8 cellular contexts compared by ENCODE assay signal in the genomic region with DNA sequence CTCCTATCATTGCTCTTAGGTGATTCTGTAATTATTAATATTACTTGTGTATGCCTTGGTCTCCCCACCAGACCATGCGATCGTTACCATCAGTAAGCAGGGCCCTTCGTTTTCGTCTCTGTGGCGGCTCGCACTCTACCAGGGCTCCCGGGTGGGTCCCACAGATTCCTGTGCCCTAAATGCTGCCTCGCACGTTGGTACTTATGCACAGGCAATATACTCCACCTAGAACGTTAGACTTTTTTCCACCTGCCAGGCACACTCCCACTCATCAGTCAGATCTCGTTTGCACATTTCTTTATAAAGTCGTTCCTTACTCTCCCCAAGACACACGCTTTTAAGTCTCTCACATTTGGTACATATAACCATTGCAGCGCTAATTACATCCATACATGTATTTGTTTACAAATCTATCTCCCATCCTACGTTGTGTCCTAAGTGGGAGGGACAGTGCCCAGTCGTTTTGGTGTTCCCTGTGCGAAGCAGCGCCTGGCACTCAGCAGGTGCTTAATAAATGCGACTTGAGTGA. TPM values are rescaled to one million over a fixed set of nuclear protein-coding genes. Genes with fewer than 3 reads are reported as not detected.
DNase-seq lines count a peak whose midpoint lies in the region; ATAC-seq and TF ChIP-seq lines count a peak whose summit lies in the region.

No MANE protein-coding gene starts in this region.

- no peak for TF ChIP-seq EP300 in stomach (IDR thresholded peaks at IDR 0.05)

- DNase-seq in T-helper 1 cell (no peak), inferior parietal cortex (ENCODE audit: extremely low spot score) (peak; percentile 40), stomach (no peak), NCI-H2171 treated with DMSO at 0.1 percent for 48 hours (lab: John Stamatoyannopoulos, UW) (no peak), NCI-H446 treated with DMSO at 0.1 percent for 48 hours (lab: John Stamatoyannopoulos, UW) (no peak)
- no peak for DNase-seq in activated T-helper 1 cell treated with anti-CD3 and anti-CD28 coated beads, Interleukin-12 subunit alpha, Interleukin-12 subunit beta, Interleukin-2, Interleukin-4 antibody, amounts not matched to agents 30 ng/mL and 10 ng/mL and 1 ng/mL, durations not matched to agents 14 hours and 24 hours and 36 hours (ENCODE audit: low spot score)

- no peak for TF ChIP-seq CTCF in stomach (IDR thresholded peaks at IDR 0.05)

- TF ChIP-seq POLR2A in stomach (IDR thresholded peaks at IDR 0.05): no peak

- H3K27me3 Mint-ChIP-seq in T-helper 1 cell treated with Interleukin-12 subunit alpha and Interleukin-12 subunit beta and Interleukin-4 antibody, amounts not matched to agents 30 μg/mL and 1 μg/mL, for 36 hours (ENCODE audit: low read depth): no peaks in the 10 kb centered on the region
- peaks cover 5% of the 10 kb centered on the region for H3K27me3 Mint-ChIP-seq in activated T-helper 1 cell treated with anti-CD3 and anti-CD28 coated beads, Interleukin-12 subunit alpha, Interleukin-12 subunit beta, Interleukin-2, Interleukin-4 antibody, amounts not matched to agents 30 ng/mL and 10 ng/mL and 1 ng/mL, durations not matched to agents 14 hours and 24 hours and 36 hours (ENCODE audit: insufficient read depth)

- peaks cover 23% of the 10 kb centered on the region for H3K4me1 Mint-ChIP-seq in T-helper 1 cell treated with Interleukin-12 subunit alpha and Interleukin-12 subunit beta and Interleukin-4 antibody, amounts not matched to agents 30 μg/mL and 1 μg/mL, for 36 hours (ENCODE audit: low read depth)
- H3K4me1 Mint-ChIP-seq in activated T-helper 1 cell treated with anti-CD3 and anti-CD28 coated beads, Interleukin-12 subunit alpha, Interleukin-12 subunit beta, Interleukin-2, Interleukin-4 antibody, amounts not matched to agents 30 ng/mL and 10 ng/mL and 1 ng/mL, durations not matched to agents 14 hours and 24 hours and 36 hours (ENCODE audit: low read depth): peaks cover 29% of the 10 kb centered on the region

- H3K27ac Mint-ChIP-seq in T-helper 1 cell treated with Interleukin-12 subunit alpha and Interleukin-12 subunit beta and Interleukin-4 antibody, amounts not matched to agents 30 μg/mL and 1 μg/mL, for 36 hours: peak overlapping the region; percentile 91
- peak overlapping the region; percentile 89 for H3K27ac Mint-ChIP-seq in activated T-helper 1 cell treated with anti-CD3 and anti-CD28 coated beads, Interleukin-12 subunit alpha, Interleukin-12 subunit beta, Interleukin-2, Interleukin-4 antibody, amounts not matched to agents 30 ng/mL and 10 ng/mL and 1 ng/mL, durations not matched to agents 14 hours and 24 hours and 36 hours

- no peaks in the 10 kb centered on the region for H3K9me3 Mint-ChIP-seq in T-helper 1 cell treated with Interleukin-12 subunit alpha and Interleukin-12 subunit beta and Interleukin-4 antibody, amounts not matched to agents 30 μg/mL and 1 μg/mL, for 36 hours
- H3K9me3 Mint-ChIP-seq in activated T-helper 1 cell treated with anti-CD3 and anti-CD28 coated beads, Interleukin-12 subunit alpha, Interleukin-12 subunit beta, Interleukin-2, Interleukin-4 antibody, amounts not matched to agents 30 ng/mL and 10 ng/mL and 1 ng/mL, durations not matched to agents 14 hours and 24 hours and 36 hours: no peaks in the 10 kb centered on the region

- peak overlapping the region in 4 of 5 donors; percentile 96 to 99 (median 98) for H3K27ac ChIP-seq in stomach

- intact Hi-C loops in activated T-helper 1 cell treated with anti-CD3 and anti-CD28 coated beads, Interleukin-12 subunit alpha, Interleukin-12 subunit beta, Interleukin-2, Interleukin-4 antibody, amounts not matched to agents 30 ng/mL and 10 ng/mL and 1 ng/mL, durations not matched to agents 14 hours and 24 hours and 36 hours (cut with micrococcal nuclease): loop anchor here (5.0 kb wide), 2 partner anchors 190 to 370 kb away; partner anchors contain the start of gene STRN
- intact Hi-C loops in stomach (cut with DNase I; ENCODE audit: low total_unique reads): no loop called here

- 23 to 30% (median 26%) methylated on average over 19 of the region's 19 CpGs for WGBS in stomach, 5 donors

- H3K36me3 ChIP-seq in stomach: peaks cover 0 to 6% (median 0%) of the 10 kb centered on the region in 4 donors

- peaks cover 12 to 43% (median 31%) of the 10 kb centered on the region in 4 donors for H3K4me1 ChIP-seq in stomach

- ATAC-seq in HG02973 (IDR thresholded peaks at IDR 0.05; ENCODE audit: unreplicated experiment): no peak

- H3K4me3 ChIP-seq in stomach: peak overlapping the region; percentile 75 to 100 (median 92)

- H3K9me3 ChIP-seq in stomach: no peaks in the 10 kb centered on the region

- H3K4me3 Mint-ChIP-seq in T-helper 1 cell treated with Interleukin-12 subunit alpha and Interleukin-12 subunit beta and Interleukin-4 antibody, amounts not matched to agents 30 μg/mL and 1 μg/mL, for 36 hours: peak overlapping the region; percentile 89
- peak overlapping the region; percentile 93 for H3K4me3 Mint-ChIP-seq in activated T-helper 1 cell treated with anti-CD3 and anti-CD28 coated beads, Interleukin-12 subunit alpha, Interleukin-12 subunit beta, Interleukin-2, Interleukin-4 antibody, amounts not matched to agents 30 ng/mL and 10 ng/mL and 1 ng/mL, durations not matched to agents 14 hours and 24 hours and 36 hours

- H3K36me3 Mint-ChIP-seq in T-helper 1 cell treated with Interleukin-12 subunit alpha and Interleukin-12 subunit beta and Interleukin-4 antibody, amounts not matched to agents 30 μg/mL and 1 μg/mL, for 36 hours (ENCODE audit: low read depth): peaks cover 11% of the 10 kb centered on the region
- H3K36me3 Mint-ChIP-seq in activated T-helper 1 cell treated with anti-CD3 and anti-CD28 coated beads, Interleukin-12 subunit alpha, Interleukin-12 subunit beta, Interleukin-2, Interleukin-4 antibody, amounts not matched to agents 30 ng/mL and 10 ng/mL and 1 ng/mL, durations not matched to agents 14 hours and 24 hours and 36 hours (ENCODE audit: low read depth): peaks cover 10% of the 10 kb centered on the region

- H3K27me3 ChIP-seq in stomach: no peaks in the 10 kb centered on the region

RNA-seq across cellular contexts. Expression of gene FEZ2, which starts 0.9 kb away (rescaled TPM):
- 14.0 and 14.9 TPM in 2 replicates for total RNA-seq in activated T-helper 1 cell treated with anti-CD3 and anti-CD28 coated beads, Interleukin-12 subunit alpha, Interleukin-12 subunit beta, Interleukin-2, Interleukin-4 antibody, amounts not matched to agents 30 ng/mL and 10 ng/mL and 1 ng/mL, durations not matched to agents 14 hours and 24 hours and 36 hours
- 10 to 100 TPM; 17.7 to 100.0 (median 25.4) TPM for total RNA-seq in stomach
- 10 to 100 TPM; 22.0 to 29.8 (median 26.1) TPM for polyA plus RNA-seq in stomach
